9 cellular contexts compared by ENCODE assay signal in genomic region chr20:34703061-34703572, GRCh38. TPM values are rescaled to one million over a fixed set of nuclear protein-coding genes. Genes with fewer than 3 reads are reported as not detected.
DNase-seq lines count a peak whose midpoint lies in the region; ATAC-seq and TF ChIP-seq lines count a peak whose summit lies in the region.
"Had no signal": no experiment of that assay in that cellular context is flagged by ENCODE, and none has a peak within 500 bp of the region (broad histone marks: within the 10 kb centered on the region; RNA-seq: fewer than 3 reads in every experiment).

No MANE protein-coding gene starts in this region.

- H3K9me3 ChIP-seq in MG63, result no peaks in the 10 kb centered on the region
- H3K9me3 ChIP-seq in duodenal mucosa (ENCODE audit: control insufficient read depth in 1 of 2, low read length in 2 of 2), result no peaks in the 10 kb centered on the region
- no peaks in the 10 kb centered on the region for H3K9me3 ChIP-seq in neural cell (ENCODE audit: low read length)

- POLR2A ChIA-PET in BJ (lab: Charles Lee), result no interaction called here

- H3K4me2 ChIP-seq in neural cell (ENCODE audit: low read length), result peak overlapping the region; percentile 74

- no peak for TF ChIP-seq RAD21 in neural cell (conservative IDR thresholded peaks at IDR 0.05)

- H3K27ac ChIP-seq in duodenal mucosa (ENCODE audit: low read depth, low read length) (no peak overlapping the region), neural cell (ENCODE audit: low read length) (peak overlapping the region; percentile 99)

- no peak overlapping the region for H2AFZ ChIP-seq in neural cell (ENCODE audit: low read depth, low read length)

- H3K79me2 ChIP-seq in neural cell (replicated peaks; ENCODE audit: insufficient read depth, low read length), result peaks cover 20% of the 10 kb centered on the region

- peak overlapping the region; percentile 77 for H3K4me3 ChIP-seq in BJ (ENCODE audit: low read depth, low read length)
- peak overlapping the region; percentile 51; the same call in 1 of the 2 replicates for H3K4me3 ChIP-seq in MG63
- H3K4me3 ChIP-seq in duodenal mucosa (ENCODE audit: low read depth in 1 of 2, low read length in 2 of 2), result peak overlapping the region; percentile 86 to 93
- peak overlapping the region; percentile 90 for H3K4me3 ChIP-seq in neural cell (ENCODE audit: low read length)

- no peaks in the 10 kb centered on the region for H4K20me1 ChIP-seq in neural cell (ENCODE audit: insufficient read depth)

- no peak for TF ChIP-seq EP300 in neural cell (conservative IDR thresholded peaks at IDR 0.05; ENCODE audit: poor library complexity, severe bottlenecking)

- H3K9me2 ChIP-seq in neural cell (ENCODE audit: insufficient read depth, low read length), result no peaks in the 10 kb centered on the region

- H3K36me3 ChIP-seq in BJ (ENCODE audit: control insufficient read depth, insufficient read depth, low read length) (no peaks in the 10 kb centered on the region), MG63 (no peaks in the 10 kb centered on the region), duodenal mucosa (ENCODE audit: control insufficient read depth in 1 of 2, insufficient read depth in 2 of 2, low read length in 2 of 2) (no peaks in the 10 kb centered on the region), neural cell (ENCODE audit: insufficient read depth, low read length) (no peaks in the 10 kb centered on the region)

- DNase-seq in BJ (ENCODE audit: low read depth) (no peak), MG63 (no peak), NCI-H446 (lab: John Stamatoyannopoulos, UW) (no peak), NCI-H128 (lab: John Stamatoyannopoulos, UW; ENCODE audit: unreplicated experiment) (no peak)
- DNase-seq: cerebellar nuclear complex had no signal

- H3K9ac ChIP-seq in duodenal mucosa (ENCODE audit: low read depth in 1 of 2, low read length in 2 of 2) (peak overlapping the region; percentile 79 to 96), neural cell (ENCODE audit: low read length) (peak overlapping the region; percentile 99)

- H3F3A ChIP-seq in neural cell (ENCODE audit: insufficient read depth, low read length, poor library complexity, severe bottlenecking), result no peaks in the 10 kb centered on the region

- CTCF ChIA-PET in BJ (lab: Yijun Ruan, JAX), result interaction anchor here (0.6 to 1.9 kb wide), 4 partner anchors 47 to 390 kb away, joined by 3 to 9 read pairs (median 5); no protein-coding TSS in a partner anchor

- no peak for ATAC-seq in HG03175 (IDR thresholded peaks at IDR 0.05; ENCODE audit: unreplicated experiment)
- no peak for ATAC-seq in GM21528 (IDR thresholded peaks at IDR 0.05; ENCODE audit: low FRiP score, unreplicated experiment)

- TF ChIP-seq CTCF in BJ (IDR thresholded peaks at IDR 0.05; ENCODE audit: insufficient read depth, low read depth, low read length) (no peak), neural cell (IDR thresholded peaks at IDR 0.05; ENCODE audit: poor library complexity, severe bottlenecking) (no peak)

- peaks cover 34 to 35% of the 10 kb centered on the region in 2 donors for H3K4me1 ChIP-seq in duodenal mucosa (ENCODE audit: control insufficient read depth in 1 of 2, insufficient read depth in 2 of 2, low read length in 2 of 2)

- no peaks in the 10 kb centered on the region for H3K27me3 ChIP-seq in BJ (ENCODE audit: control insufficient read depth, insufficient read depth, low read length)
- H3K27me3 ChIP-seq in MG63, result peaks cover 3% of the 10 kb centered on the region; the same call in 1 of the 2 replicates
- no peaks in the 10 kb centered on the region for H3K27me3 ChIP-seq in duodenal mucosa (ENCODE audit: control insufficient read depth in 1 of 2, insufficient read depth in 2 of 2, low read length in 2 of 2)
- no peaks in the 10 kb centered on the region for H3K27me3 ChIP-seq in neural cell (ENCODE audit: insufficient read depth, low read depth, low read length)

TF ChIP-seq in neural cell, 6 proteins besides CTCF, POLR2A, EP300 and RAD21:
- no peak for TF ChIP-seq EZH2 (IDR thresholded peaks at IDR 0.05; ENCODE audit: borderline replicate concordance, insufficient read depth, low read length, poor library complexity, severe bottlenecking)
- no peak for TF ChIP-seq REST (IDR thresholded peaks at IDR 0.05; ENCODE audit: borderline replicate concordance)
- TF ChIP-seq MXI1 (conservative IDR thresholded peaks at IDR 0.05; ENCODE audit: poor library complexity, severe bottlenecking), result no peak
- no peak for TF ChIP-seq POLR2AphosphoS5 (IDR thresholded peaks at IDR 0.05)
- no peak for TF ChIP-seq TAF1 (IDR thresholded peaks at IDR 0.05; ENCODE audit: low read depth)

RNA-seq across cellular contexts. Expression of gene TP53INP2, which starts 1.0 kb away (rescaled TPM):
- polyA plus RNA-seq in BJ (2011; rRNA removed) (4.6 and 5.1 TPM in 2 replicates), neural cell (10.7 and 11.5 TPM in 2 replicates)
- 6.4 and 11.2 TPM in 2 replicates for polyA minus RNA-seq in BJ (2011; rRNA and poly(A)+ RNA removed)
- total RNA-seq in MG63 (2014; rRNA removed; shearing (Covaris generic); ENCODE audit: low replicate concordance), result 0.20 TPM in 1 of 2 replicates, not detected in the other
- 8.0 and 15.2 TPM in 2 replicates for polyA minus RNA-seq in neural cell

RNA-seq across cellular contexts. Expression of gene PIGU, which starts 26.2 kb away (rescaled TPM):
- polyA plus RNA-seq in BJ (2011; rRNA removed) (35.2 and 45.3 TPM in 2 replicates), neural cell (35.8 and 43.0 TPM in 2 replicates)
- polyA minus RNA-seq in BJ (2011; rRNA and poly(A)+ RNA removed), result 17.4 and 27.3 TPM in 2 replicates
- 19.4 and 28.2 TPM in 2 replicates for total RNA-seq in MG63 (2014; rRNA removed; shearing (Covaris generic); ENCODE audit: low replicate concordance)
- 26.8 and 29.6 TPM in 2 replicates for polyA minus RNA-seq in neural cell
